34 cellular contexts compared by ENCODE assay signal in genomic region chr2:146226077-146226476, GRCh38.
"Had no signal": no experiment of that assay in that cellular context is flagged by ENCODE, and none has a peak within 500 bp of the region (broad histone marks: within the 10 kb centered on the region; RNA-seq: fewer than 3 reads in every experiment).

No MANE protein-coding gene starts in this region.

- H3K27me3 ChIP-seq: MG63 had no signal

- H3K4me2 ChIP-seq: KMS-11 had no signal

- H3K9ac ChIP-seq: KMS-11 had no signal

- H3K9me3 ChIP-seq: MG63 had no signal

- DNase-seq: Karpas-422, Kasumi-1, MG63, MM.1S, MV-4-11, NCI-H1048, NCI-H1092, NCI-H1092 treated with DMSO at 0.1 percent for 48 hours, NCI-H1105, NCI-H1105 treated with DMSO at 0.1 percent for 48 hours, NCI-H1417, NCI-H1417 treated with DMSO at 0.1 percent for 48 hours, NCI-H1436, NCI-H1436 treated with DMSO at 0.1 percent for 48 hours, NCI-H146, NCI-H1694, NCI-H1694 treated with DMSO at 0.1 percent for 48 hours, NCI-H187, NCI-H187 treated with DMSO at 0.1 percent for 48 hours, NCI-H1930, NCI-H2029, NCI-H2029 treated with DMSO at 0.1 percent for 48 hours, NCI-H2081, NCI-H2081 treated with DMSO at 0.1 percent for 48 hours, NCI-H2107, NCI-H2171, NCI-H2171 treated with DMSO at 0.1 percent for 48 hours, NCI-H2227 treated with DMSO at 0.1 percent for 48 hours, NCI-H226, NCI-H345, NCI-H446, NCI-H446 treated with DMSO at 0.1 percent for 48 hours, NCI-H510A had no signal

- H3K27ac ChIP-seq: KMS-11 had no signal

- H3K4me3 ChIP-seq: MG63 had no signal

- H3K36me3 ChIP-seq: MG63 had no signal
